Comparison of ENCODE assay signal across 22 cellular contexts in genomic region chr11:120532082-120532481, GRCh38. TPM values are rescaled to one million over a fixed set of nuclear protein-coding genes. Genes with fewer than 3 reads are reported as not detected.
"Had no signal": no experiment of that assay in that cellular context is flagged by ENCODE, and none has a peak within 500 bp of the region (broad histone marks: within the 10 kb centered on the region; RNA-seq: fewer than 3 reads in every experiment).

No MANE protein-coding gene starts in this region.

- H3K4me1 ChIP-seq: ascending aorta, breast epithelium had no signal

- H3K27ac ChIP-seq: ascending aorta, breast epithelium, dorsolateral prefrontal cortex, gastroesophageal sphincter, heart left ventricle, lower lobe of right lung, tibial nerve, WERI-Rb-1 had no signal

- H3K36me3 ChIP-seq: ascending aorta, breast epithelium, gastroesophageal sphincter, heart left ventricle, lower lobe of right lung, tibial nerve, WERI-Rb-1 had no signal

- DNase-seq: activated CD4-positive, alpha-beta T cell treated with anti-CD3 and anti-CD28 coated beads for 1 hour; activated CD4-positive, alpha-beta T cell treated with anti-CD3 and anti-CD28 coated beads, Interleukin-2, amount 50 U/mL, for 1 hour; activated CD8-positive, alpha-beta T cell treated with anti-CD3 and anti-CD28 coated beads, Interleukin-2, amount 10 ng/mL, durations not matched to agents 7 days and 5 days; activated gamma-delta T cell treated with Interleukin-2 at 50 U/mL for 16 hours; activated T-cell treated with anti-CD3 and anti-CD28 coated beads, Interleukin-2, amount 50 U/mL, for 1 hour; dorsolateral prefrontal cortex; effector memory CD8-positive, alpha-beta T cell; lower lobe of right lung; occipital lobe; retina; stimulated activated CD4-positive, alpha-beta T cell treated with anti-CD3 and anti-CD28 coated beads, Interleukin-12 subunit alpha, Interleukin-12 subunit beta, amount 100 ng/mL, for 4 hours; stimulated activated naive CD8-positive, alpha-beta T cell treated with anti-CD3 and anti-CD28 coated beads, Interleukin-15, amount 100 ng/mL, for 72 hours; T-helper 1 cell; WERI-Rb-1 had no signal

- H3K9me3 ChIP-seq: ascending aorta, breast epithelium, gastroesophageal sphincter, heart left ventricle, lower lobe of right lung, tibial nerve had no signal

- ATAC-seq: activated CD8-positive, alpha-beta T cell treated with anti-CD3 and anti-CD28 coated beads, Interleukin-2, amount 10 ng/mL, durations not matched to agents 7 days and 5 days; effector memory CD8-positive, alpha-beta T cell; esophagus mucosa; lower lobe of right lung; natural killer cell treated with Interleukin-12 subunit alpha and Interleukin-12 subunit beta and Interleukin-15 and Interleukin-18, amount 100 ng/mL, for 72 hours; stimulated activated naive CD8-positive, alpha-beta T cell treated with anti-CD3 and anti-CD28 coated beads, Interleukin-15, amount 100 ng/mL, for 72 hours had no signal

- H3K4me3 ChIP-seq: ascending aorta, gastroesophageal sphincter, heart left ventricle, lower lobe of right lung, tibial nerve had no signal

- H3K27me3 ChIP-seq: ascending aorta, breast epithelium, dorsolateral prefrontal cortex, tibial nerve had no signal

RNA-seq across cellular contexts. Expression of gene GRIK4, which starts 20.5 kb away (rescaled TPM):
- total RNA-seq: activated CD8-positive, alpha-beta T cell treated with anti-CD3 and anti-CD28 coated beads, Interleukin-2, amount 10 ng/mL, durations not matched to agents 7 days and 5 days; ascending aorta had no signal
- polyA plus RNA-seq: keratinocyte had no signal
